1 cellular context compared by ENCODE assay signal in genomic region chr3:133492159-133492860, GRCh38.
TF ChIP-seq lines count a peak whose summit lies in the region.

No MANE protein-coding gene starts in this region.

TF ChIP-seq in WTC11, 78 proteins besides CTCF, POLR2A, EP300 and RAD21 (continued from another document):
- TF ChIP-seq ATF2 (CRISPR knock-in tag; IDR thresholded peaks at IDR 0.05; ENCODE audit: borderline replicate concordance, low read depth): no peak
- TF ChIP-seq ZNF219 (CRISPR knock-in tag; IDR thresholded peaks at IDR 0.05; ENCODE audit: borderline replicate concordance): no peak
- no peak for TF ChIP-seq ZBTB21 (CRISPR knock-in tag; IDR thresholded peaks at IDR 0.05; ENCODE audit: borderline replicate concordance)
- no peak for TF ChIP-seq GTF2I (CRISPR knock-in tag; conservative IDR thresholded peaks at IDR 0.05)
- TF ChIP-seq STAT6 (CRISPR knock-in tag; conservative IDR thresholded peaks at IDR 0.05; ENCODE audit: low read depth): no peak
- TF ChIP-seq ZNF416 (CRISPR knock-in tag; IDR thresholded peaks at IDR 0.05): no peak
- no peak for TF ChIP-seq TEAD1 (CRISPR knock-in tag; IDR thresholded peaks at IDR 0.05)
- no peak for TF ChIP-seq ZNF121 (CRISPR knock-in tag; IDR thresholded peaks at IDR 0.05)
- TF ChIP-seq CREM (CRISPR knock-in tag; IDR thresholded peaks at IDR 0.05): no peak
- no peak for TF ChIP-seq ZNF512 (CRISPR knock-in tag; IDR thresholded peaks at IDR 0.05; ENCODE audit: borderline replicate concordance)
- TF ChIP-seq ATF6 (CRISPR knock-in tag; IDR thresholded peaks at IDR 0.05): no peak
- no peak for TF ChIP-seq ARID4B (CRISPR knock-in tag; IDR thresholded peaks at IDR 0.05; ENCODE audit: borderline replicate concordance)
- TF ChIP-seq NFYB (CRISPR knock-in tag; conservative IDR thresholded peaks at IDR 0.05; ENCODE audit: low read depth): no peak
